In genomic region chr16:69938981-69939820, GRCh38 we compare ENCODE assay signal across 14 cellular contexts.
"Had no signal": no experiment of that assay in that cellular context is flagged by ENCODE, and none has a peak within 500 bp of the region (broad histone marks: within the 10 kb centered on the region; RNA-seq: fewer than 3 reads in every experiment).

No MANE protein-coding gene starts in this region.

- DNase-seq: activated B cell treated with CpG ODN at 0.5 μM for 24 hours; activated CD4-positive, alpha-beta T cell treated with anti-CD3 and anti-CD28 coated beads for 48 hours; activated naive CD4-positive, alpha-beta T cell treated with Interleukin-2 at 50 U/mL for 16 hours; heart right ventricle; naive thymus-derived CD8-positive, alpha-beta T cell; stimulated activated naive CD8-positive, alpha-beta T cell treated with anti-CD3 and anti-CD28 coated beads, Interleukin-15, Interleukin-2, amounts not matched to agents 100 U/mL and 50 U/mL, for 24 hours; T-helper 17 cell; upper lobe of right lung had no signal

- H3K27me3 ChIP-seq: breast epithelium, gastroesophageal sphincter, heart right ventricle, upper lobe of right lung had no signal

- H3K4me1 ChIP-seq: breast epithelium had no signal

- H3K4me3 ChIP-seq: breast epithelium, gastroesophageal sphincter, heart right ventricle, skin epidermis, upper lobe of right lung had no signal

- H3K27ac ChIP-seq: breast epithelium, gastroesophageal sphincter, heart right ventricle, skin epidermis, upper lobe of right lung had no signal

- FAIRE-seq: islet of Langerhans, TTC549 had no signal

- ATAC-seq: activated T-helper 17 cell treated with anti-CD3 and anti-CD28 coated beads, Interleukin-2, amount 50 U/mL, for 72 hours; gastroesophageal sphincter; heart right ventricle; naive thymus-derived CD8-positive, alpha-beta T cell; stimulated activated naive CD8-positive, alpha-beta T cell treated with anti-CD3 and anti-CD28 coated beads, Interleukin-15, Interleukin-2, amounts not matched to agents 100 U/mL and 50 U/mL, for 24 hours; T-helper 17 cell; upper lobe of right lung had no signal

- H3K9me3 ChIP-seq: breast epithelium, gastroesophageal sphincter, heart right ventricle, upper lobe of right lung had no signal
